In the genomic region with DNA sequence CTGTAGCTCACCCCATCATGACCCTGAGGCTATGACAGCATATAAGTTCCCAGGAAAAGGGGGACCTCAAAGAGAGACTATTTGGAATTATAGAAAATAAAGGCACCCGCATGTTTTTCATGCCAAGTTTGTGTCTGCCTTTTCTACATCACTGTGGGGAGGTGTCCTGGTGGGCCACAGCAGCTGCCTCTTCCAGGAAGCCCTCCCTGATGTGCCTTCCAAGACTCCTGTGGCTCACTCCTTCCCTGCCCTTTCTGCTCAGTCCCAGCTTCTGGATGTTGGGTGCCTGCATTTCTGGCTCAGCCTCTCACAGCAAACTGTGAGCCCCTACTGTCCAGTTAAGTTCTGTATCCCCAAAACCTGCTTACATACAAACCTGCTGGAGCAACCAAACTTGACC, we compare ENCODE assay signal across 20 cellular contexts. TPM values are rescaled to one million over a fixed set of nuclear protein-coding genes. Genes with fewer than 3 reads are reported as not detected.
DNase-seq lines count a peak whose midpoint lies in the region; ATAC-seq, FAIRE-seq and TF ChIP-seq lines count a peak whose summit lies in the region.
"Had no signal": no experiment of that assay in that cellular context is flagged by ENCODE, and none has a peak within 500 bp of the region (broad histone marks: within the 10 kb centered on the region; RNA-seq: fewer than 3 reads in every experiment).

No MANE protein-coding gene starts in this region.

- in situ Hi-C loops in HepG2 (cut with HindIII; ENCODE audit: extremely low pct_ligation_motif_present, low pct_unique_long_range_greater_than_20kb), result no loop called here

- no peaks in the 10 kb centered on the region for H3K9me3 ChIP-seq in right lobe of liver
- H3K9me3 ChIP-seq in HepG2 (ENCODE audit: low read length), result no peaks in the 10 kb centered on the region
- H3K9me3 ChIP-seq in kidney (ENCODE audit: control insufficient read depth in 1 of 2, low read length in 2 of 2), result no peaks in the 10 kb centered on the region
- H3K9me3 ChIP-seq in neuronal stem cell (replicated peaks in 1 of 2; ENCODE audit: control insufficient read depth in 2 of 2, insufficient read depth in 1 of 2, low read depth in 1 of 2, low read length in 2 of 2), result no peaks in the 10 kb centered on the region
- H3K9me3 ChIP-seq: BLaER1, HAP-1 had no signal

- H4K8ac ChIP-seq in neuronal stem cell (ENCODE audit: low read depth, low read length), result no peak overlapping the region

- H3K4me2 ChIP-seq in HepG2 (ENCODE audit: low read depth, low read length) (no peak overlapping the region), neuronal stem cell (ENCODE audit: insufficient read depth, low read length, poor library complexity, severe bottlenecking) (no peak overlapping the region)

- TF ChIP-seq RAD21 in HepG2 (CRISPR knock-in tag; IDR thresholded peaks at IDR 0.05), result no peak

- no peaks in the 10 kb centered on the region for H4K20me1 ChIP-seq in HepG2 (ENCODE audit: insufficient read depth, low read length)
- H4K20me1 ChIP-seq: BLaER1 had no signal

- no TSS peak for BruUV-seq in HepG2 (replicated peaks; lab: Mats Ljungman, UMichigan)

- no peak overlapping the region for H3K27ac ChIP-seq in right lobe of liver
- H3K27ac ChIP-seq in HepG2 (ENCODE audit: extremely low read length, insufficient read depth, low read length), result no peak overlapping the region
- H3K27ac ChIP-seq in kidney (ENCODE audit: low read depth in 2 of 2, low read length in 2 of 2), result no peak overlapping the region
- no peak overlapping the region for H3K27ac ChIP-seq in neuronal stem cell (replicated peaks; ENCODE audit: low read length)
- H3K27ac ChIP-seq: BLaER1, GM23248, HL-60 had no signal

- no peak for TF ChIP-seq POLR2A in right lobe of liver (IDR thresholded peaks at IDR 0.05)
- no peak for TF ChIP-seq POLR2A in HepG2 (IDR thresholded peaks at IDR 0.05; ENCODE audit: insufficient read depth in 1 of 2, low read depth in 2 of 2, low read length in 2 of 2)

- no peak overlapping the region for H3K4me3 Mint-ChIP-seq in WTC11
- H3K4me3 Mint-ChIP-seq: CD14-positive monocyte; CD4-positive, alpha-beta memory T cell had no signal

- peaks cover 2% of the 10 kb centered on the region; the same call in 1 of the 2 replicates for H3K27me3 Mint-ChIP-seq in WTC11 (ENCODE audit: low read depth)

- H3K23ac ChIP-seq in neuronal stem cell (ENCODE audit: low read depth, low read length, poor library complexity), result no peak overlapping the region

- CTCF ChIA-PET in HepG2 (lab: Yijun Ruan, JAX; ENCODE audit: low intra/inter-chr PET ratio, low total read pairs), result no interaction called here
- CTCF ChIA-PET in WTC11 (lab: Charles Lee), result no interaction called here

- no peak overlapping the region for H4K91ac ChIP-seq in neuronal stem cell (ENCODE audit: low read depth, low read length, poor library complexity)

- H2BK15ac ChIP-seq in neuronal stem cell (ENCODE audit: low read length), result no peak overlapping the region

- no peak overlapping the region for H3K4ac ChIP-seq in neuronal stem cell (ENCODE audit: low read length)

- H2BK12ac ChIP-seq in neuronal stem cell (ENCODE audit: low read length), result no peak overlapping the region

- H3K14ac ChIP-seq in neuronal stem cell (ENCODE audit: low read length), result no peak overlapping the region

- no peaks in the 10 kb centered on the region for H3K27me3 ChIP-seq in right lobe of liver
- H3K27me3 ChIP-seq in HepG2 (ENCODE audit: control insufficient read depth in 1 of 2, insufficient read depth in 2 of 2, low read length in 2 of 2), result peaks cover 7 to 64% of the 10 kb centered on the region in 2 experiments
- peaks cover 0 to 38% (median 0%) of the 10 kb centered on the region in 3 experiments for H3K27me3 ChIP-seq in neuronal stem cell (ENCODE audit: control insufficient read depth in 3 of 3, insufficient read depth in 3 of 3, low read depth in 1 of 3, low read length in 3 of 3)
- H3K27me3 ChIP-seq: BLaER1 had no signal

- TF ChIP-seq CTCF in right lobe of liver (IDR thresholded peaks at IDR 0.05) (no peak), HepG2 (CRISPR knock-in tag; IDR thresholded peaks at IDR 0.05) (no peak), kidney (IDR thresholded peaks at IDR 0.05; ENCODE audit: borderline replicate concordance, extremely low read depth, insufficient read depth) (no peak), WTC11 (IDR thresholded peaks at IDR 0.05) (no peak)

- no peak overlapping the region for H2AK5ac ChIP-seq in neuronal stem cell (ENCODE audit: low read depth, low read length)

- H3K36me3 Mint-ChIP-seq in WTC11, result no peaks in the 10 kb centered on the region
- H3K36me3 Mint-ChIP-seq: CD14-positive monocyte; CD4-positive, alpha-beta memory T cell had no signal

- H3K79me1 ChIP-seq in neuronal stem cell (ENCODE audit: low read depth, low read length), result no peaks in the 10 kb centered on the region

- H2BK5ac ChIP-seq in neuronal stem cell (ENCODE audit: low read length), result peak overlapping the region; percentile 7

- peaks cover 4% of the 10 kb centered on the region for H3K9me3 Mint-ChIP-seq in WTC11

- H3K79me2 ChIP-seq in HepG2 (ENCODE audit: insufficient read depth, low read length), result no peaks in the 10 kb centered on the region

- H3K4me3 ChIP-seq in right lobe of liver (no peak overlapping the region), HepG2 (replicated peaks in 1 of 3; ENCODE audit: insufficient read depth in 1 of 3, low read depth in 2 of 3, low read length in 3 of 3) (no peak overlapping the region), kidney (ENCODE audit: low read length in 2 of 2) (no peak overlapping the region), neuronal stem cell (ENCODE audit: low read length in 2 of 2) (no peak overlapping the region)
- H3K4me3 ChIP-seq: BLaER1, GM23248, HAP-1 had no signal

- no peak for FAIRE-seq in HepG2 (lab: Jason Lieb, UNC)
- no peak for FAIRE-seq in kidney (lab: Jason Lieb, UNC)
- FAIRE-seq: A204.1, GM12892, GM18507 had no signal

- H3K9ac ChIP-seq in HepG2 (ENCODE audit: insufficient read depth, low read depth, low read length) (no peak overlapping the region), kidney (ENCODE audit: low read length in 2 of 2) (no peak overlapping the region), neuronal stem cell (ENCODE audit: low read depth, low read length, poor library complexity) (no peak overlapping the region)
- H3K9ac ChIP-seq: BLaER1, GM23248 had no signal

- intact Hi-C loops in right lobe of liver (cut with DNase I) (no loop called here), HepG2 (cut with micrococcal nuclease; ENCODE audit: unreplicated experiment) (no loop called here), kidney (cut with DNase I) (no loop called here)

- WGBS in right lobe of liver (ENCODE audit: insufficient coverage, low coverage, low lambda C conversion rate, missing lambda C conversion rate), result 57% methylated on average over 1 of the region's 1 CpG
- WGBS in HepG2 (ENCODE audit: low lambda C conversion rate), result 0% methylated on average over 1 of the region's 1 CpG
- WGBS in neuronal stem cell (ENCODE audit: extremely low coverage in 2 of 2, insufficient read length in 2 of 2, insufficient replicate concordance in 1 of 2), 2 donors, result no CpG with 5 or more reads among the region's 1 CpG

- H3K4me1 ChIP-seq in right lobe of liver, result peaks cover 0 to 7% (median 3%) of the 10 kb centered on the region in 4 donors
- no peaks in the 10 kb centered on the region; the same call in 1 of the 2 replicates for H3K4me1 ChIP-seq in HepG2 (ENCODE audit: insufficient read depth, low read length)
- H3K4me1 ChIP-seq in kidney (ENCODE audit: control insufficient read depth in 1 of 2, insufficient read depth in 1 of 2, low read depth in 1 of 2, low read length in 2 of 2), result peaks cover 0 to 3% of the 10 kb centered on the region in 2 donors
- peaks cover 0 to 2% of the 10 kb centered on the region in 2 donors for H3K4me1 ChIP-seq in neuronal stem cell (ENCODE audit: control insufficient read depth in 2 of 2, insufficient read depth in 1 of 2, low read depth in 1 of 2, low read length in 2 of 2)
- H3K4me1 ChIP-seq: HAP-1 had no signal

- H2AFZ ChIP-seq in HepG2 (ENCODE audit: low read length) (no peak overlapping the region), neuronal stem cell (ENCODE audit: low read length) (no peak overlapping the region)
- H2AFZ ChIP-seq: GM23248 had no signal

- DNase-seq in right lobe of liver (peak in 2 of 3 donors; percentile 3 to 4), HepG2 (ENCODE audit: low spot score) (no peak), kidney (peak; percentile 12), neuronal stem cell (ENCODE audit: low spot score) (no peak), 8988T (no peak), WTC11 (ENCODE audit: low spot score) (no peak)
- DNase-seq: CD4-positive, alpha-beta memory T cell; DMS153; DMS79; GDM1; GM23248; IMR-90 had no signal

- H3K36me3 ChIP-seq in right lobe of liver (no peaks in the 10 kb centered on the region), HepG2 (replicated peaks in 1 of 2; ENCODE audit: control insufficient read depth in 1 of 2, insufficient read depth in 2 of 2, low read length in 2 of 2) (no peaks in the 10 kb centered on the region), kidney (ENCODE audit: control insufficient read depth in 1 of 2, insufficient read depth in 2 of 2, low read length in 2 of 2) (no peaks in the 10 kb centered on the region), neuronal stem cell (replicated peaks in 1 of 2; ENCODE audit: control insufficient read depth in 2 of 2, insufficient read depth in 2 of 2, low read length in 2 of 2) (no peaks in the 10 kb centered on the region)
- H3K36me3 ChIP-seq: BLaER1, HAP-1 had no signal

- no peak overlapping the region for H3K18ac ChIP-seq in neuronal stem cell (ENCODE audit: low read length)

- TF ChIP-seq EP300 in HepG2 (IDR thresholded peaks at IDR 0.05; ENCODE audit: low read depth in 2 of 2, low read length in 2 of 2) (no peak), HepG2 (CRISPR knock-in tag; IDR thresholded peaks at IDR 0.05; ENCODE audit: borderline replicate concordance) (no peak)

- no peak overlapping the region for H2BK120ac ChIP-seq in neuronal stem cell (ENCODE audit: low read depth, low read length)

- POLR2A ChIA-PET in HepG2 (lab: Yijun Ruan, JAX), result no interaction called here
- POLR2A ChIA-PET in WTC11 (lab: Charles Lee), result no interaction called here

- H3K27ac Mint-ChIP-seq in WTC11, result no peak overlapping the region

- H3K4me1 Mint-ChIP-seq in WTC11, result 0 out of 2 replicates have a peak, but pooled peaks cover 3% of the 10 kb centered on the region

- ATAC-seq in right lobe of liver (no peak), HepG2 (no peak), WTC11 (no peak), HG03039 (IDR thresholded peaks at IDR 0.05; ENCODE audit: unreplicated experiment) (no peak)

RNA-seq across cellular contexts. Expression of gene BEGAIN, which starts 36.3 kb away (rescaled TPM):
- total RNA-seq in right lobe of liver (under 1 TPM; 0.12 to 0.61 (median 0.34) TPM), HepG2 (2016; rRNA removed; fragmentation: Illumina TruSeq; extraction: Trizol) (not detected in 2 replicates), kidney (1.4 TPM), WTC11 (2021) (1.3 to 1.8 TPM (median 1.3 TPM) in 3 replicates)
- not detected in 2 replicates for total RNA-seq in HepG2 (2016; cell fraction: cytosol; rRNA removed; fragmentation: Illumina TruSeq; extraction: Trizol; ENCODE audit: low read depth)
- total RNA-seq in HepG2 (2016; cell fraction: insoluble cytoplasmic fraction; rRNA removed; fragmentation: Illumina TruSeq; extraction: Trizol), result not detected in 2 replicates
- not detected in 2 replicates for total RNA-seq in HepG2 (2016; cell fraction: membrane; rRNA removed; fragmentation: Illumina TruSeq; extraction: Trizol)
- total RNA-seq in HepG2 (2016; cell fraction: nucleus; rRNA removed; fragmentation: Illumina TruSeq; extraction: Trizol), result not detected in 2 replicates
- polyA plus RNA-seq in HepG2 (2011; rRNA removed) (not detected in 2 replicates), kidney (ENCODE audit: insufficient read depth, low read depth, low replicate concordance) (0.52 TPM)
- polyA plus RNA-seq in HepG2 (2011; cell fraction: cytosol; rRNA removed), result not detected in 2 replicates
- not detected in 2 replicates for polyA plus RNA-seq in HepG2 (2011; cell fraction: nucleus; rRNA removed)
- polyA plus RNA-seq in HepG2 (2012), result not detected in 2 replicates
- not detected in 2 replicates for polyA plus RNA-seq in HepG2 (2016; cell fraction: cytosol; fragmentation: Illumina TruSeq; extraction: Trizol; ENCODE audit: low read depth)
- not detected in 2 replicates for polyA plus RNA-seq in HepG2 (2016; cell fraction: insoluble cytoplasmic fraction; fragmentation: Illumina TruSeq; extraction: Trizol; ENCODE audit: low read depth)
- polyA plus RNA-seq in HepG2 (2016; cell fraction: membrane; fragmentation: Illumina TruSeq; extraction: Trizol; ENCODE audit: low read depth), result not detected in 2 replicates
- polyA plus RNA-seq in HepG2 (2016; cell fraction: nucleus; fragmentation: Illumina TruSeq; extraction: Trizol; ENCODE audit: insufficient read depth, low read depth), result not detected in 2 replicates
- 39.7 TPM in 1 of 2 replicates, not detected in the other for polyA minus RNA-seq in HepG2 (2011; rRNA and poly(A)+ RNA removed; ENCODE audit: low replicate concordance)
- polyA minus RNA-seq in HepG2 (2011; cell fraction: cytosol; rRNA and poly(A)+ RNA removed), result 0.20 TPM in 1 of 2 replicates, not detected in the other
- 0.26 TPM in 1 of 2 replicates, not detected in the other for polyA minus RNA-seq in HepG2 (2011; cell fraction: nucleus; rRNA and poly(A)+ RNA removed)
- polyA plus RNA-seq in neuronal stem cell (2013, experiment 1 of 2), result 20.9 TPM
- polyA plus RNA-seq in neuronal stem cell (2013, experiment 2 of 2), result 20.1 TPM

Comparison
In these comparisons a context has a peak if more than half of its experiments do, and no peak if none do; other contexts are left out.
1. DNase-seq: peak in right lobe of liver (2 of 3) and kidney (single experiment); none in HepG2 (single experiment), neuronal stem cell (single experiment), 8988T (single experiment) and WTC11 (single experiment).